ENCODE assay signal across 9 cellular contexts in genomic region chr1:171877711-171878110, GRCh38. TPM values are rescaled to one million over a fixed set of nuclear protein-coding genes. Genes with fewer than 3 reads are reported as not detected.
DNase-seq lines count a peak whose midpoint lies in the region; ATAC-seq and TF ChIP-seq lines count a peak whose summit lies in the region.
"Had no signal": no experiment of that assay in that cellular context is flagged by ENCODE, and none has a peak within 500 bp of the region (broad histone marks: within the 10 kb centered on the region; RNA-seq: fewer than 3 reads in every experiment).

No MANE protein-coding gene starts in this region.

- H3K9me3 ChIP-seq in breast epithelium: no peaks in the 10 kb centered on the region
- H3K9me3 ChIP-seq in upper lobe of right lung: no peaks in the 10 kb centered on the region
- no peaks in the 10 kb centered on the region for H3K9me3 ChIP-seq in HAP-1

- H3K36me3 ChIP-seq in breast epithelium: no peaks in the 10 kb centered on the region
- no peaks in the 10 kb centered on the region for H3K36me3 ChIP-seq in upper lobe of right lung
- no peaks in the 10 kb centered on the region for H3K36me3 ChIP-seq in HAP-1 (replicated peaks)

- POLR2A ChIA-PET in MCF 10A (lab: Yijun Ruan, JAX): interaction anchor here (0.8 kb wide), 1 partner anchor 33 kb away, joined by 4 read pairs; no protein-coding TSS in a partner anchor

- no peaks in the 10 kb centered on the region for H3K4me1 ChIP-seq in breast epithelium
- no peaks in the 10 kb centered on the region for H3K4me1 ChIP-seq in upper lobe of right lung
- no peaks in the 10 kb centered on the region; the same call in 1 of the 2 replicates for H3K4me1 ChIP-seq in HAP-1

- ATAC-seq in HG03045 (IDR thresholded peaks at IDR 0.05; ENCODE audit: unreplicated experiment): peak; percentile 77
- peak; percentile 99 for ATAC-seq in activated naive CD8-positive, alpha-beta T cell treated with anti-CD3 and anti-CD28 coated beads, Interleukin-2, amount 50 U/mL, for 24 hours
- ATAC-seq in upper lobe of right lung: peak; percentile 24
- no peak for ATAC-seq in natural killer cell
- no peak for ATAC-seq in HG02763 (IDR thresholded peaks at IDR 0.05; ENCODE audit: unreplicated experiment)

- H3K4me3 ChIP-seq in breast epithelium (no peak overlapping the region), upper lobe of right lung (no peak overlapping the region), HAP-1 (no peak overlapping the region)

- no peak for TF ChIP-seq POLR2A in breast epithelium (IDR thresholded peaks at IDR 0.05)

- CTCF ChIA-PET in MCF 10A (lab: Yijun Ruan, JAX): interaction anchor here (0.6 to 1.3 kb wide), 3 partner anchors 13 to 76 kb away, joined by 3 to 4 read pairs (median 3); no protein-coding TSS in a partner anchor

- TF ChIP-seq CTCF in MCF 10A (IDR thresholded peaks at IDR 0.05; ENCODE audit: unreplicated experiment) (no peak), breast epithelium (IDR thresholded peaks at IDR 0.05) (no peak), upper lobe of right lung (IDR thresholded peaks at IDR 0.05) (no peak), natural killer cell (IDR thresholded peaks at IDR 0.05) (no peak)

- no peak overlapping the region for H3K4me3 Mint-ChIP-seq in MCF 10A (ENCODE audit: unreplicated experiment)
- H3K4me3 Mint-ChIP-seq in activated naive CD8-positive, alpha-beta T cell treated with anti-CD3 and anti-CD28 coated beads, Interleukin-2, amount 50 U/mL, for 24 hours: no peak overlapping the region
- H3K4me3 Mint-ChIP-seq in natural killer cell: no peak overlapping the region

- peak; percentile 14 for DNase-seq in MCF 10A (ENCODE audit: unreplicated experiment)
- DNase-seq in breast epithelium (ENCODE audit: low spot score in 2 of 2): no peak
- DNase-seq in activated naive CD8-positive, alpha-beta T cell treated with anti-CD3 and anti-CD28 coated beads, Interleukin-2, amount 50 U/mL, for 24 hours: no peak
- no peak for DNase-seq in upper lobe of right lung
- DNase-seq in HAP-1 (ENCODE audit: low spot score in 2 of 2): no peak
- no peak for DNase-seq in natural killer cell
- DNase-seq: substantia nigra had no signal

- in situ Hi-C loops in HAP-1 (cut with MboI; ENCODE audit: low sequenced_read_pairs): no loop called here

- intact Hi-C loops in MCF 10A (cut with micrococcal nuclease) (no loop called here), breast epithelium (cut with DNase I; ENCODE audit: low total_unique reads) (no loop called here), upper lobe of right lung (cut with DNase I) (no loop called here), natural killer cell (cut with micrococcal nuclease) (no loop called here)

- H3K27ac ChIP-seq in breast epithelium (no peak overlapping the region), upper lobe of right lung (no peak overlapping the region)

- H3K27ac Mint-ChIP-seq in MCF 10A (ENCODE audit: low read depth, unreplicated experiment): no peak overlapping the region
- no peak overlapping the region for H3K27ac Mint-ChIP-seq in activated naive CD8-positive, alpha-beta T cell treated with anti-CD3 and anti-CD28 coated beads, Interleukin-2, amount 50 U/mL, for 24 hours
- no peak overlapping the region for H3K27ac Mint-ChIP-seq in natural killer cell

- H3K36me3 Mint-ChIP-seq in MCF 10A (ENCODE audit: insufficient read depth, unreplicated experiment) (no peaks in the 10 kb centered on the region), natural killer cell (no peaks in the 10 kb centered on the region)
- H3K36me3 Mint-ChIP-seq in activated naive CD8-positive, alpha-beta T cell treated with anti-CD3 and anti-CD28 coated beads, Interleukin-2, amount 50 U/mL, for 24 hours (ENCODE audit: low read depth): no peaks in the 10 kb centered on the region

- H3K4me1 Mint-ChIP-seq in MCF 10A (ENCODE audit: insufficient read depth, unreplicated experiment) (peaks cover 5% of the 10 kb centered on the region), natural killer cell (no peaks in the 10 kb centered on the region)
- H3K4me1 Mint-ChIP-seq in activated naive CD8-positive, alpha-beta T cell treated with anti-CD3 and anti-CD28 coated beads, Interleukin-2, amount 50 U/mL, for 24 hours: peaks cover 6% of the 10 kb centered on the region

- H3K27me3 Mint-ChIP-seq in MCF 10A (ENCODE audit: insufficient read depth, unreplicated experiment) (peaks cover 4% of the 10 kb centered on the region), natural killer cell (ENCODE audit: low read depth in 2 of 2) (peaks cover 1 to 6% of the 10 kb centered on the region in 2 donors)
- H3K27me3 Mint-ChIP-seq in activated naive CD8-positive, alpha-beta T cell treated with anti-CD3 and anti-CD28 coated beads, Interleukin-2, amount 50 U/mL, for 24 hours: peaks cover 1% of the 10 kb centered on the region

- H3K9me3 Mint-ChIP-seq in MCF 10A (ENCODE audit: unreplicated experiment) (no peaks in the 10 kb centered on the region), natural killer cell (no peaks in the 10 kb centered on the region)
- H3K9me3 Mint-ChIP-seq in activated naive CD8-positive, alpha-beta T cell treated with anti-CD3 and anti-CD28 coated beads, Interleukin-2, amount 50 U/mL, for 24 hours: no peaks in the 10 kb centered on the region

- no peaks in the 10 kb centered on the region for H3K27me3 ChIP-seq in breast epithelium
- H3K27me3 ChIP-seq in upper lobe of right lung: no peaks in the 10 kb centered on the region
- H3K27me3 ChIP-seq in HAP-1 (ENCODE audit: low read depth): peaks cover 7% of the 10 kb centered on the region; the same call in 1 of the 2 replicates

- no TSS peak for BruUV-seq in MCF 10A (replicated peaks; lab: Mats Ljungman, UMichigan)

RNA-seq across cellular contexts. Expression of gene DNM3, which starts 36.4 kb away (rescaled TPM):
- 0.44 and 0.68 TPM in 2 replicates for total RNA-seq in MCF 10A (2022)
- 1 to 10 TPM; 5.1 to 7.5 (median 6.6) TPM for total RNA-seq in breast epithelium
- 15.4 TPM for total RNA-seq in upper lobe of right lung
- total RNA-seq in natural killer cell: 1 to 10 TPM; 2.5 to 3.3 (median 2.8) TPM

Comparison
In these comparisons a context has a peak if more than half of its experiments do, and no peak if none do; other contexts are left out.
1. ATAC-seq: peak in HG03045 (single experiment), activated naive CD8-positive, alpha-beta T cell treated with anti-CD3 and anti-CD28 coated beads, Interleukin-2, amount 50 U/mL, for 24 hours (single experiment) and upper lobe of right lung (single experiment); none in natural killer cell (0 of 3) and HG02763 (single experiment).